ENCODE assay signal across 17 cellular contexts in the genomic region with DNA sequence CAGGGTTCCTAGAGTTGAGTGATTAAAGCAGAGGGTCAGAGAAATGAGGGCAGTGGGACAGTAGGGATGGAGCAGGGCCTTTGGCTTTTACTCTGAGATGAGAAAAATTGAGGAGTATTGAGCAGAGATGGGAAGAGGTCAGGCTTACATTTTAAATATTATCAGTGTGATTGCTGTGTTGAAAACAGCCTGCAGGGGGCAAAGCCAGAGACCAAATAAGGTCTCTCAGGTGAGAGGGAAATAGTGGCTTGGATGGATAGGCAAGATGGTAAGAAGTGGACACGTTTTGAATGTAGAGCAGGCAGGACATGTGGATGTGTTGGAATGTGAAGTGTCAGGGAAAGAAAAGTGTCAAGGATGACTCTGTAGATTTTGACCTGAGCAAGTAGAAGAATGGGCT.
A peak's percentile ranks its signal among the peaks of the same experiment; 100 is the strongest.
DNase-seq lines count a peak whose midpoint lies in the region; ATAC-seq and TF ChIP-seq lines count a peak whose summit lies in the region.
"Had no signal": no experiment of that assay in that cellular context is flagged by ENCODE, and none has a peak within 500 bp of the region (broad histone marks: within the 10 kb centered on the region; RNA-seq: fewer than 3 reads in every experiment).

No MANE protein-coding gene starts in this region.

- H2BK5ac ChIP-seq in trophoblast cell (ENCODE audit: low read depth, low read length, poor library complexity): no peak overlapping the region

- H3K36me3 ChIP-seq in trophoblast cell (ENCODE audit: control insufficient read depth in 1 of 2, insufficient read depth in 2 of 2, low read length in 2 of 2) (no peaks in the 10 kb centered on the region), ascending aorta (no peaks in the 10 kb centered on the region)
- H3K36me3 ChIP-seq: heart left ventricle, tibial artery had no signal

- no peaks in the 10 kb centered on the region for H3K79me1 ChIP-seq in trophoblast cell (ENCODE audit: low read length)

- H3K36me3 Mint-ChIP-seq in WTC11: peaks cover 5% of the 10 kb centered on the region

- peaks cover 39% of the 10 kb centered on the region for H3K4me1 Mint-ChIP-seq in WTC11

- H3K27me3 ChIP-seq in trophoblast cell (ENCODE audit: insufficient read depth, low read length) (no peaks in the 10 kb centered on the region), ascending aorta (no peaks in the 10 kb centered on the region)
- H3K27me3 ChIP-seq: body of pancreas, heart left ventricle, tibial artery had no signal

- H3K4me3 ChIP-seq in trophoblast cell (ENCODE audit: low read depth, low read length) (no peak overlapping the region), ascending aorta (no peak overlapping the region)
- H3K4me3 ChIP-seq: body of pancreas, heart left ventricle, tibial artery had no signal

- H2BK12ac ChIP-seq in trophoblast cell (ENCODE audit: low read length): no peak overlapping the region

- WGBS in trophoblast cell (ENCODE audit: extremely low coverage, insufficient coverage, insufficient read length): no CpG with 5 or more reads among the region's 1 CpG

- H3K27ac ChIP-seq in trophoblast cell (ENCODE audit: low read depth, low read length): no peak overlapping the region
- no peak overlapping the region for H3K27ac ChIP-seq in ascending aorta
- H3K27ac ChIP-seq: body of pancreas, heart left ventricle, tibial artery had no signal

- no peak overlapping the region for H3K14ac ChIP-seq in trophoblast cell (ENCODE audit: low read length)

- H3K9me3 Mint-ChIP-seq in WTC11: peaks cover 7% of the 10 kb centered on the region

- no peak overlapping the region for H2BK120ac ChIP-seq in trophoblast cell (ENCODE audit: insufficient read depth, low read length, poor library complexity)

- H3K9me3 ChIP-seq in trophoblast cell (ENCODE audit: insufficient read depth, low read depth, low read length): no peaks in the 10 kb centered on the region
- H3K9me3 ChIP-seq in ascending aorta: no peaks in the 10 kb centered on the region

- intact Hi-C loops in ascending aorta (cut with DNase I): no loop called here

- peak; percentile 55 for ATAC-seq in HG03342 (IDR thresholded peaks at IDR 0.05; ENCODE audit: unreplicated experiment)
- ATAC-seq in WTC11: peak; percentile 82
- ATAC-seq: body of pancreas; effector memory CD8-positive, alpha-beta T cell; heart left ventricle had no signal

- no peak overlapping the region for H2AK5ac ChIP-seq in trophoblast cell (ENCODE audit: low read length)

- H3K27me3 Mint-ChIP-seq in WTC11 (ENCODE audit: low read depth): no peaks in the 10 kb centered on the region

- no peak overlapping the region for H4K12ac ChIP-seq in trophoblast cell (ENCODE audit: low read depth, low read length)

- H3K23ac ChIP-seq in trophoblast cell (ENCODE audit: low read length): no peak overlapping the region

- TF ChIP-seq CTCF in WTC11 (IDR thresholded peaks at IDR 0.05) (peak; percentile 28; the same call in 1 of the 2 replicates), ascending aorta (IDR thresholded peaks at IDR 0.05) (no peak)

- peak; percentile 33 for DNase-seq in DMS 273 (lab: John Stamatoyannopoulos, UW; ENCODE audit: unreplicated experiment)
- no peak for DNase-seq in DMS 273 treated with DMSO at 0.1 percent for 48 hours (lab: John Stamatoyannopoulos, UW)
- peak; percentile 22 for DNase-seq in WTC11 (ENCODE audit: low spot score)
- peak; percentile 2 to 53 for DNase-seq in trophoblast cell
- no peak for DNase-seq in ascending aorta (ENCODE audit: low spot score in 2 of 2)
- no peak for DNase-seq in DMS114 treated with DMSO at 0.1 percent for 48 hours (lab: John Stamatoyannopoulos, UW; ENCODE audit: unreplicated experiment)
- DNase-seq in COR-L47 (lab: John Stamatoyannopoulos, UW): no peak
- DNase-seq: 8988T; activated CD4-positive, alpha-beta T cell treated with anti-CD3 and anti-CD28 coated beads, Interleukin-2, amount 50 U/mL, for 4 hours; body of pancreas; effector memory CD8-positive, alpha-beta T cell; heart left ventricle; KBM-7; NCI-H2029 treated with DMSO at 0.1 percent for 48 hours; T-helper 2 cell; tibial artery had no signal

- H4K91ac ChIP-seq in trophoblast cell (ENCODE audit: low read depth, low read length): no peak overlapping the region

- CTCF ChIA-PET in WTC11 (lab: Charles Lee): no interaction called here

- POLR2A ChIA-PET in WTC11 (lab: Charles Lee): no interaction called here

- no peak overlapping the region for H3K4me3 Mint-ChIP-seq in WTC11
- H3K4me3 Mint-ChIP-seq: effector memory CD8-positive, alpha-beta T cell had no signal

- no peak overlapping the region for H2AFZ ChIP-seq in trophoblast cell (ENCODE audit: insufficient read depth, low read length, poor library complexity)

- no peak overlapping the region for H4K8ac ChIP-seq in trophoblast cell (ENCODE audit: low read depth, low read length)

- H3K4me1 ChIP-seq in trophoblast cell (ENCODE audit: control insufficient read depth in 1 of 2, insufficient read depth in 2 of 2, low read length in 2 of 2) (no peaks in the 10 kb centered on the region), ascending aorta (no peaks in the 10 kb centered on the region)
- H3K4me1 ChIP-seq: body of pancreas, heart left ventricle, tibial artery had no signal

- no peak overlapping the region for H3K9ac ChIP-seq in trophoblast cell (ENCODE audit: low read length)

- H3K27ac Mint-ChIP-seq in WTC11: peak overlapping the region; percentile 30
- H3K27ac Mint-ChIP-seq: effector memory CD8-positive, alpha-beta T cell had no signal

- no peak overlapping the region for H3K18ac ChIP-seq in trophoblast cell (ENCODE audit: low read length)

- no peak overlapping the region for H3K4ac ChIP-seq in trophoblast cell (ENCODE audit: low read depth, low read length)

- no peaks in the 10 kb centered on the region for H3K79me2 ChIP-seq in trophoblast cell (ENCODE audit: control insufficient read depth, insufficient read depth, low read length, poor library complexity)

- H3K4me2 ChIP-seq in trophoblast cell (ENCODE audit: low read length): no peak overlapping the region

TF ChIP-seq in WTC11, 78 proteins besides CTCF, POLR2A, EP300 and RAD21:
- TF ChIP-seq, protein P1, sequence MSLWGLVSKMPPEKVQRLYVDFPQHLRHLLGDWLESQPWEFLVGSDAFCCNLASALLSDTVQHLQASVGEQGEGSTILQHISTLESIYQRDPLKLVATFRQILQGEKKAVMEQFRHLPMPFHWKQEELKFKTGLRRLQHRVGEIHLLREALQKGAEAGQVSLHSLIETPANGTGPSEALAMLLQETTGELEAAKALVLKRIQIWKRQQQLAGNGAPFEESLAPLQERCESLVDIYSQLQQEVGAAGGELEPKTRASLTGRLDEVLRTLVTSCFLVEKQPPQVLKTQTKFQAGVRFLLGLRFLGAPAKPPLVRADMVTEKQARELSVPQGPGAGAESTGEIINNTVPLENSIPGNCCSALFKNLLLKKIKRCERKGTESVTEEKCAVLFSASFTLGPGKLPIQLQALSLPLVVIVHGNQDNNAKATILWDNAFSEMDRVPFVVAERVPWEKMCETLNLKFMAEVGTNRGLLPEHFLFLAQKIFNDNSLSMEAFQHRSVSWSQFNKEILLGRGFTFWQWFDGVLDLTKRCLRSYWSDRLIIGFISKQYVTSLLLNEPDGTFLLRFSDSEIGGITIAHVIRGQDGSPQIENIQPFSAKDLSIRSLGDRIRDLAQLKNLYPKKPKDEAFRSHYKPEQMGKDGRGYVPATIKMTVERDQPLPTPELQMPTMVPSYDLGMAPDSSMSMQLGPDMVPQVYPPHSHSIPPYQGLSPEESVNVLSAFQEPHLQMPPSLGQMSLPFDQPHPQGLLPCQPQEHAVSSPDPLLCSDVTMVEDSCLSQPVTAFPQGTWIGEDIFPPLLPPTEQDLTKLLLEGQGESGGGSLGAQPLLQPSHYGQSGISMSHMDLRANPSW (CRISPR knock-in tag; conservative IDR thresholded peaks at IDR 0.05; ENCODE audit: low read depth): no peak

Comparison
In these comparisons a context has a peak if more than half of its experiments do, and no peak if none do; other contexts are left out.
1. DNase-seq: peak in DMS 273 (single experiment), WTC11 (single experiment) and trophoblast cell (2 of 2); none in DMS 273 treated with DMSO at 0.1 percent for 48 hours (single experiment), ascending aorta (0 of 2), DMS114 treated with DMSO at 0.1 percent for 48 hours (single experiment) and COR-L47 (single experiment).